In the genomic region with DNA sequence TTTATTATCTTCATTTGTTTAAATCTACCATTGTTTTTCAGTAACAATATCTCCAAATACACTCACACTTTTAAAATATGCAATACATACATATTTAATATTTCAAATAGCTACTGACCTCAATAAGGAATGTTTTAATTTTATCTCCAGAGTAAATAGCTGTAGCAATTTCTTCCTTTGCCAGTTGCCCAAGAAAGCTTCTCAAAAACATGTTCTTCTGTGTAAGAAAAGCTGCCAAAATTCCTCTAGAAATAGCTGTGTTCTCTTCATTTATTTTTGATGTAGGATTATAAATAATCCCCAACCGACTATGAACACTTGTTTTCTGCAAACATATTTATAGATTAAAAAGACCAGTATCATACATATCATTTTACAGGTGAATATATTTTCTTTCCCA, we compare ENCODE assay signal across 21 cellular contexts.
"Had no signal": no experiment of that assay in that cellular context is flagged by ENCODE, and none has a peak within 500 bp of the region (broad histone marks: within the 10 kb centered on the region; RNA-seq: fewer than 3 reads in every experiment).

No MANE protein-coding gene starts in this region.

- H3K36me3 ChIP-seq: lower lobe of right lung, prostate gland had no signal

- H3K4me1 ChIP-seq: left ventricle myocardium inferior, lower lobe of right lung, prostate gland, right atrium auricular region, spleen, tibial nerve, upper lobe of left lung had no signal

- DNase-seq: cerebellar nuclear complex; dorsolateral prefrontal cortex; effector CD4-positive, alpha-beta T cell; left colon; left ventricle myocardium inferior; lower lobe of right lung; naive thymus-derived CD8-positive, alpha-beta T cell; nephron progenitor cell; nucleus accumbens; spleen; stimulated activated CD4-positive, alpha-beta T cell treated with anti-CD3 and anti-CD28 coated beads, Interleukin-4, amount 100 ng/mL, for 4 hours; stimulated activated naive CD8-positive, alpha-beta T cell treated with anti-CD3 and anti-CD28 coated beads, Interleukin-15, Interleukin-2, amounts not matched to agents 100 U/mL and 50 U/mL, for 24 hours; substantia nigra; upper lobe of left lung had no signal

- H3K27me3 ChIP-seq: dorsolateral prefrontal cortex, right atrium auricular region, spleen, tibial nerve, upper lobe of left lung had no signal

- H3K4me3 ChIP-seq: dorsolateral prefrontal cortex, left ventricle myocardium inferior, lower lobe of right lung, prostate gland, right atrium auricular region, skin epidermis, spleen, thoracic aorta, tibial nerve, upper lobe of left lung had no signal

- H3K27ac Mint-ChIP-seq: naive thymus-derived CD8-positive, alpha-beta T cell; nephron progenitor cell; stimulated activated memory B cell treated with anti-CD40 and anti-IgM and Interleukin-4, amounts not matched to agents 10 μg/mL and 1 μg/mL and 100 μg/mL, for 72 hours had no signal

- H3K27ac ChIP-seq: left ventricle myocardium inferior, lower lobe of right lung, prostate gland, right atrium auricular region, skin epidermis, spleen, thoracic aorta, tibial nerve, upper lobe of left lung had no signal

- H3K9me3 ChIP-seq: lower lobe of right lung, prostate gland, thoracic aorta, tibial nerve, upper lobe of left lung had no signal

- H3K36me3 Mint-ChIP-seq: stimulated activated memory B cell treated with anti-CD40 and anti-IgM and Interleukin-4, amounts not matched to agents 10 μg/mL and 1 μg/mL and 100 μg/mL, for 72 hours had no signal

- ATAC-seq: left colon; lower lobe of right lung; naive thymus-derived CD8-positive, alpha-beta T cell; sciatic nerve; stimulated activated memory B cell treated with anti-CD40 and anti-IgM and Interleukin-4, amounts not matched to agents 10 μg/mL and 1 μg/mL and 100 μg/mL, for 72 hours; stimulated activated naive CD8-positive, alpha-beta T cell treated with anti-CD3 and anti-CD28 coated beads, Interleukin-15, Interleukin-2, amounts not matched to agents 100 U/mL and 50 U/mL, for 24 hours had no signal
